23 cellular contexts compared by ENCODE assay signal in genomic region chr3:45838466-45838865, GRCh38.
DNase-seq lines count a peak whose midpoint lies in the region; ATAC-seq, FAIRE-seq and TF ChIP-seq lines count a peak whose summit lies in the region.
"Had no signal": no experiment of that assay in that cellular context is flagged by ENCODE, and none has a peak within 500 bp of the region (broad histone marks: within the 10 kb centered on the region; RNA-seq: fewer than 3 reads in every experiment).

No MANE protein-coding gene starts in this region.

- peaks cover 92% of the 10 kb centered on the region for H3K36me3 ChIP-seq in DND-41 (ENCODE audit: insufficient read depth, low read length)
- H3K36me3 ChIP-seq: HAP-1 had no signal

- no peaks in the 10 kb centered on the region for H3K27me3 ChIP-seq in DND-41 (ENCODE audit: insufficient read depth, low read length, poor library complexity)
- H3K27me3 ChIP-seq: BLaER1 had no signal

- H3K27ac Mint-ChIP-seq in nephron: no peak overlapping the region
- H3K27ac Mint-ChIP-seq: B cell; CD8-positive, alpha-beta T cell; HFFc6 had no signal

- peak overlapping the region; percentile 5 to 69 (median 49) for H3K4me3 Mint-ChIP-seq in nephron
- H3K4me3 Mint-ChIP-seq: B cell; CD4-positive, CD25-positive, alpha-beta regulatory T cell; CD8-positive, alpha-beta T cell; HFFc6 had no signal

- ATAC-seq in DND-41 (ENCODE audit: insufficient read depth, low read depth) (no peak), GM21526 (IDR thresholded peaks at IDR 0.05; ENCODE audit: low FRiP score, unreplicated experiment) (no peak)
- ATAC-seq: CD8-positive, alpha-beta T cell; GM12878 had no signal

- peaks cover 9% of the 10 kb centered on the region for H3K4me1 Mint-ChIP-seq in nephron

- H3K9me3 Mint-ChIP-seq in nephron: no peaks in the 10 kb centered on the region
- H3K9me3 Mint-ChIP-seq: CD4-positive, CD25-positive, alpha-beta regulatory T cell; CD8-positive, alpha-beta T cell; HFFc6 had no signal

- H3K4me3 ChIP-seq in DND-41 (ENCODE audit: low read depth in 1 of 2, low read length in 2 of 2): no peak overlapping the region
- H3K4me3 ChIP-seq: BLaER1, GM12878, HAP-1 had no signal

- DNase-seq in NCI-H82 (lab: John Stamatoyannopoulos, UW) (peak; percentile 58), NCI-H82 treated with DMSO at 0.1 percent for 48 hours (lab: John Stamatoyannopoulos, UW; ENCODE audit: unreplicated experiment) (no peak), DND-41 (no peak), HTR-8/SVneo (ENCODE audit: insufficient read length, low spot score) (no peak)
- DNase-seq: Caco-2; CD4-positive, CD25-positive, alpha-beta regulatory T cell; CD8-positive, alpha-beta T cell; DMS153; EL; GDM1; GOT3; HFFc6 had no signal

- no peaks in the 10 kb centered on the region for H3K4me1 ChIP-seq in DND-41 (ENCODE audit: insufficient read depth, low read length)
- H3K4me1 ChIP-seq: Caco-2 had no signal

- no peak overlapping the region for H3K4me2 ChIP-seq in DND-41 (ENCODE audit: insufficient read depth, low read length)
- H3K4me2 ChIP-seq: BLaER1 had no signal

- TF ChIP-seq CTCF in DND-41 (IDR thresholded peaks at IDR 0.05; ENCODE audit: borderline replicate concordance, extremely low read depth, low read length, poor library complexity, severe bottlenecking) (no peak), nephron (IDR thresholded peaks at IDR 0.05; ENCODE audit: unreplicated experiment in 3 of 3) (no peak)

- H3K9me3 ChIP-seq in DND-41 (ENCODE audit: insufficient read depth, low read length, severe bottlenecking): no peaks in the 10 kb centered on the region
- H3K9me3 ChIP-seq: BLaER1, Caco-2 had no signal

- no peak overlapping the region for H3K9ac ChIP-seq in DND-41 (ENCODE audit: low read depth, low read length)
- H3K9ac ChIP-seq: BLaER1 had no signal

- H4K20me1 ChIP-seq in DND-41 (ENCODE audit: insufficient read depth, low read length): peaks cover 70% of the 10 kb centered on the region

- H3K27ac ChIP-seq in DND-41 (ENCODE audit: low read length): 0 out of 2 replicates have a peak overlapping the region, but pooled peaks have one; percentile 7
- H3K27ac ChIP-seq: 22Rv1, BLaER1, C4-2B had no signal

- peaks cover 17% of the 10 kb centered on the region for H3K36me3 Mint-ChIP-seq in nephron (ENCODE audit: low read depth)

- FAIRE-seq in HTR-8/SVneo (lab: Jason Lieb, UNC): no peak
- FAIRE-seq: A204.1, GM12878, GM19239, H54 had no signal

- peaks cover 98% of the 10 kb centered on the region for H3K79me2 ChIP-seq in DND-41 (ENCODE audit: insufficient read depth, low read length)

- no peak overlapping the region for H2AFZ ChIP-seq in DND-41 (ENCODE audit: low read depth, low read length)

- no peaks in the 10 kb centered on the region for H3K27me3 Mint-ChIP-seq in nephron (ENCODE audit: low read depth)
- H3K27me3 Mint-ChIP-seq: B cell had no signal
